8 cellular contexts compared by ENCODE assay signal in genomic region chr5:83721878-83722779, GRCh38. TPM values are rescaled to one million over a fixed set of nuclear protein-coding genes. Genes with fewer than 3 reads are reported as not detected.
DNase-seq lines count a peak whose midpoint lies in the region; ATAC-seq, FAIRE-seq and TF ChIP-seq lines count a peak whose summit lies in the region.

No MANE protein-coding gene starts in this region.

- peak overlapping the region; percentile 86 for H2BK120ac ChIP-seq in mesenchymal stem cell (ENCODE audit: low read depth, low read length)

- peak overlapping the region; percentile 86 for H2BK15ac ChIP-seq in mesenchymal stem cell (ENCODE audit: low read depth, poor library complexity, severe bottlenecking)

- TF ChIP-seq CTCF in endothelial cell (IDR thresholded peaks at IDR 0.05; ENCODE audit: unreplicated experiment) = no peak
- peak in 1 of 6 experiments; percentile 39 for TF ChIP-seq CTCF in thyroid gland (IDR thresholded peaks at IDR 0.05)

- H3K27ac ChIP-seq in mesenchymal stem cell (ENCODE audit: low read length, poor library complexity, severe bottlenecking) (peak overlapping the region; percentile 71), thyroid gland (no peak overlapping the region)

- peaks cover 9% of the 10 kb centered on the region for H3K4me1 ChIP-seq in mesenchymal stem cell (ENCODE audit: control insufficient read depth, insufficient read depth, low read depth, low read length)
- peaks cover 0 to 11% of the 10 kb centered on the region in 2 donors for H3K4me1 ChIP-seq in thyroid gland

- peak overlapping the region in 1 of 2 experiments; percentile 87 for H3K14ac ChIP-seq in mesenchymal stem cell (ENCODE audit: low read length in 2 of 2)

- H3K18ac ChIP-seq in mesenchymal stem cell (ENCODE audit: low read depth in 1 of 2, low read length in 2 of 2) = peak overlapping the region; percentile 71 to 84

- H3K9me3 ChIP-seq in mesenchymal stem cell (ENCODE audit: control insufficient read depth, low read length) = no peaks in the 10 kb centered on the region
- H3K9me3 ChIP-seq in thyroid gland = no peaks in the 10 kb centered on the region

- no peak for TF ChIP-seq POLR2A in thyroid gland (IDR thresholded peaks at IDR 0.05)

- ATAC-seq in GM19397 (IDR thresholded peaks at IDR 0.05; ENCODE audit: unreplicated experiment) = peak; percentile 74

- no peak for FAIRE-seq in HTR-8/SVneo (lab: Jason Lieb, UNC)

- H2BK12ac ChIP-seq in mesenchymal stem cell (ENCODE audit: low read length in 2 of 2) = peak overlapping the region in 1 of 2 experiments; percentile 91

- no peak overlapping the region for H3K23ac ChIP-seq in mesenchymal stem cell (ENCODE audit: low read length in 2 of 2)

- peaks cover 5% of the 10 kb centered on the region for H3K27me3 Mint-ChIP-seq in endothelial cell (ENCODE audit: unreplicated experiment)

- peak overlapping the region; percentile 94 for H4K8ac ChIP-seq in mesenchymal stem cell (ENCODE audit: low read length)

- H3K4me3 ChIP-seq in mesenchymal stem cell (ENCODE audit: insufficient read depth in 1 of 2, low read depth in 1 of 2, low read length in 2 of 2) (peak overlapping the region; percentile 66 to 75), thyroid gland (replicated peaks in 1 of 3) (peak overlapping the region in 2 of 3 donors; percentile 25 to 37)

- H2AFZ ChIP-seq in mesenchymal stem cell (ENCODE audit: low read depth, low read length) = peak overlapping the region; percentile 100

- H3K36me3 ChIP-seq in mesenchymal stem cell (ENCODE audit: control insufficient read depth in 1 of 2, insufficient read depth in 2 of 2, low read depth in 1 of 2, low read length in 2 of 2) (no peaks in the 10 kb centered on the region), thyroid gland (no peaks in the 10 kb centered on the region)

- peak overlapping the region; percentile 92 for H2BK5ac ChIP-seq in mesenchymal stem cell (ENCODE audit: low read depth, low read length, poor library complexity, severe bottlenecking)

- H3K36me3 Mint-ChIP-seq in endothelial cell (ENCODE audit: low read depth, unreplicated experiment) = no peaks in the 10 kb centered on the region

- intact Hi-C loops in thyroid gland (cut with DNase I) = no loop called here

- peak overlapping the region; percentile 33 for H3K9ac ChIP-seq in mesenchymal stem cell (ENCODE audit: low read length)

- peak overlapping the region; percentile 95 for H4K91ac ChIP-seq in mesenchymal stem cell (ENCODE audit: low read length)

- peak overlapping the region; percentile 90 for H3K4me3 Mint-ChIP-seq in endothelial cell (ENCODE audit: unreplicated experiment)

- DNase-seq in D341Med (ENCODE audit: low spot score) (peak; percentile 86), HTR-8/SVneo (ENCODE audit: insufficient read length, low spot score) (peak; percentile 64), SK-N-DZ (ENCODE audit: low spot score) (peak; percentile 84), endothelial cell (ENCODE audit: low spot score) (peak; percentile 84), mesenchymal stem cell (peak; percentile 76), thyroid gland (peak; percentile 45 to 53), NCI-H2196 treated with DMSO at 0.1 percent for 48 hours (lab: John Stamatoyannopoulos, UW; ENCODE audit: unreplicated experiment) (no peak)

- H3K9me3 Mint-ChIP-seq in endothelial cell (ENCODE audit: unreplicated experiment) = no peaks in the 10 kb centered on the region

- H3K27ac Mint-ChIP-seq in endothelial cell (ENCODE audit: unreplicated experiment) = peak overlapping the region; percentile 80

- no peak overlapping the region for H2AK5ac ChIP-seq in mesenchymal stem cell (ENCODE audit: low read length, severe bottlenecking)

- H3K4ac ChIP-seq in mesenchymal stem cell (ENCODE audit: low read depth in 1 of 2, low read length in 2 of 2) = peak overlapping the region; percentile 55 to 74

- peaks cover 38% of the 10 kb centered on the region for H3K4me1 Mint-ChIP-seq in endothelial cell (ENCODE audit: unreplicated experiment)

- peak overlapping the region; percentile 90 for H3K4me2 ChIP-seq in mesenchymal stem cell (ENCODE audit: low read length, poor library complexity, severe bottlenecking)

- no peaks in the 10 kb centered on the region for H3K79me1 ChIP-seq in mesenchymal stem cell (replicated peaks; ENCODE audit: low read length, poor library complexity, severe bottlenecking)

- under 1% methylated on average over 50 of the region's 70 CpGs for WGBS in mesenchymal stem cell
- WGBS in thyroid gland, 2 donors = 1% methylated on average over 41 to 47 of the region's 70 CpGs

- peaks cover 0 to 31% of the 10 kb centered on the region in 2 experiments for H3K27me3 ChIP-seq in mesenchymal stem cell (ENCODE audit: control insufficient read depth in 1 of 2, insufficient read depth in 1 of 2, low read length in 2 of 2)
- no peaks in the 10 kb centered on the region for H3K27me3 ChIP-seq in thyroid gland

RNA-seq across cellular contexts. Expression of gene HAPLN1, which starts 1.5 kb away (rescaled TPM):
- not detected in 2 replicates for polyA plus RNA-seq in SK-N-DZ (2014; cell fraction: cytosol; rRNA removed)
- not detected in 2 replicates for polyA plus RNA-seq in SK-N-DZ (2014; cell fraction: nucleus; rRNA removed)
- 42.1 TPM for total RNA-seq in endothelial cell (ENCODE audit: unreplicated experiment)
- 58.8 TPM for polyA plus RNA-seq in mesenchymal stem cell (2013, experiment 1 of 2)
- 62.7 TPM for polyA plus RNA-seq in mesenchymal stem cell (2013, experiment 2 of 2)
- not detected for total RNA-seq in thyroid gland

Comparison
In these comparisons a context has a peak if more than half of its experiments do, and no peak if none do; other contexts are left out.
1. RNA of gene HAPLN1, which starts 1.5 kb away (total RNA-seq): 42.1 TPM in endothelial cell (single experiment); not detected in thyroid gland; every median in the first group is over 10 times any median in the second.